In genomic region chr19:11446271-11446651, GRCh38 we compare ENCODE assay signal across 20 cellular contexts. TPM values are rescaled to one million over a fixed set of nuclear protein-coding genes. Genes with fewer than 3 reads are reported as not detected.
DNase-seq lines count a peak whose midpoint lies in the region; ATAC-seq and TF ChIP-seq lines count a peak whose summit lies in the region.
"Had no signal": no experiment of that assay in that cellular context is flagged by ENCODE, and none has a peak within 500 bp of the region (broad histone marks: within the 10 kb centered on the region; RNA-seq: fewer than 3 reads in every experiment).

No MANE protein-coding gene starts in this region.

- H3K27ac Mint-ChIP-seq in WTC11 (no peak overlapping the region), glutamatergic neuron (ENCODE audit: unreplicated experiment) (peak overlapping the region; percentile 87), nephron (peak overlapping the region in 2 of 3 experiments; percentile 41 to 66), Calu3 (ENCODE audit: unreplicated experiment) (no peak overlapping the region)
- H3K27ac Mint-ChIP-seq: CD4-positive, CD25-positive, alpha-beta regulatory T cell had no signal

- ATAC-seq in WTC11, result 0 out of 2 replicates have a peak, but pooled peaks have one; percentile 7
- no peak for ATAC-seq in foreskin keratinocyte

- POLR2A ChIA-PET in WTC11 (lab: Charles Lee), result interaction anchor here (0.8 to 1.4 kb wide), 3 partner anchors 25 to 65 kb away, joined by 3 to 4 read pairs (median 4); no protein-coding TSS in a partner anchor

- DNase-seq in NT2/D1 (ENCODE audit: low read depth, low spot score), result no peak
- DNase-seq in WTC11 (ENCODE audit: low spot score), result no peak
- no peak for DNase-seq in glutamatergic neuron
- no peak for DNase-seq in Calu3
- DNase-seq in stimulated activated CD4-positive, alpha-beta T cell treated with anti-CD3 and anti-CD28 coated beads, Interleukin-4, amount 100 ng/mL, for 4 hours, result no peak
- DNase-seq in activated CD8-positive, alpha-beta memory T cell treated with anti-CD3 and anti-CD28 coated beads for 24 hours, result no peak
- DNase-seq in foreskin keratinocyte, result no peak
- DNase-seq: DMS 273 treated with DMSO at 0.1 percent for 48 hours, NCI-H187, NCI-H446 treated with DMSO at 0.1 percent for 48 hours, NCI-H526 treated with DMSO at 0.1 percent for 48 hours had no signal

- H3K36me3 Mint-ChIP-seq in WTC11, result peaks cover 16% of the 10 kb centered on the region
- no peaks in the 10 kb centered on the region for H3K36me3 Mint-ChIP-seq in glutamatergic neuron (ENCODE audit: unreplicated experiment)
- peaks cover 21% of the 10 kb centered on the region for H3K36me3 Mint-ChIP-seq in nephron (ENCODE audit: low read depth)
- H3K36me3 Mint-ChIP-seq in Calu3 (ENCODE audit: insufficient read depth, unreplicated experiment), result peaks cover 21% of the 10 kb centered on the region

- H3K4me3 Mint-ChIP-seq in WTC11 (no peak overlapping the region), glutamatergic neuron (ENCODE audit: unreplicated experiment) (no peak overlapping the region), nephron (no peak overlapping the region), Calu3 (ENCODE audit: low read depth, unreplicated experiment) (no peak overlapping the region)
- H3K4me3 Mint-ChIP-seq: CD4-positive, CD25-positive, alpha-beta regulatory T cell had no signal

- intact Hi-C loops in Calu3 (cut with micrococcal nuclease; ENCODE audit: unreplicated experiment), result loop anchor here (10.0 kb wide), 1 partner anchor 151 kb away; the partner anchor contains the start of gene TSPAN16

- H3K4me1 ChIP-seq in NT2/D1 (ENCODE audit: insufficient read depth, insufficient read length), result peaks cover 17% of the 10 kb centered on the region
- H3K4me1 ChIP-seq in foreskin keratinocyte, result peaks cover 10% of the 10 kb centered on the region
- H3K4me1 ChIP-seq: HAP-1, SJCRH30 had no signal

- H3K27me3 Mint-ChIP-seq in WTC11 (ENCODE audit: low read depth), result no peaks in the 10 kb centered on the region; the same call in 1 of the 2 replicates
- peaks cover 2% of the 10 kb centered on the region for H3K27me3 Mint-ChIP-seq in glutamatergic neuron (ENCODE audit: unreplicated experiment)
- H3K27me3 Mint-ChIP-seq in nephron (ENCODE audit: low read depth), result no peaks in the 10 kb centered on the region
- no peaks in the 10 kb centered on the region for H3K27me3 Mint-ChIP-seq in Calu3 (ENCODE audit: unreplicated experiment)
- H3K27me3 Mint-ChIP-seq: CD4-positive, CD25-positive, alpha-beta regulatory T cell had no signal

- no peak overlapping the region for H3K4me3 ChIP-seq in NT2/D1 (ENCODE audit: insufficient read length, low read depth)
- H3K4me3 ChIP-seq: GM23248, HAP-1, MG63, SJCRH30 had no signal

- H3K9me3 Mint-ChIP-seq in WTC11 (no peaks in the 10 kb centered on the region), glutamatergic neuron (ENCODE audit: unreplicated experiment) (peaks cover 9% of the 10 kb centered on the region), nephron (no peaks in the 10 kb centered on the region), Calu3 (ENCODE audit: low read depth, unreplicated experiment) (no peaks in the 10 kb centered on the region)
- H3K9me3 Mint-ChIP-seq: CD4-positive, CD25-positive, alpha-beta regulatory T cell had no signal

- BruUV-seq in Calu3 (replicated peaks; lab: Mats Ljungman, UMichigan), result no TSS peak

- H3K4me1 Mint-ChIP-seq in WTC11 (peaks cover 7% of the 10 kb centered on the region; the same call in 1 of the 2 replicates), glutamatergic neuron (ENCODE audit: low read depth, unreplicated experiment) (peaks cover 6% of the 10 kb centered on the region), nephron (no peaks in the 10 kb centered on the region), Calu3 (ENCODE audit: low read depth, unreplicated experiment) (no peaks in the 10 kb centered on the region)

- CTCF ChIA-PET in WTC11 (lab: Charles Lee) (interaction anchor here (0.6 to 6.5 kb wide), 15 partner anchors 9 to 247 kb away, joined by 3 to 103 read pairs (median 5); partner anchors contain the start of genes EPOR, ODAD3, PRKCSH and RGL3), Calu3 (lab: Charles Lee) (no interaction called here)

- H3K27ac ChIP-seq in foreskin keratinocyte, result no peak overlapping the region
- H3K27ac ChIP-seq: GM23248, SJCRH30 had no signal

- H3K27me3 ChIP-seq in NT2/D1 (ENCODE audit: insufficient read depth, insufficient read length) (no peaks in the 10 kb centered on the region), foreskin keratinocyte (no peaks in the 10 kb centered on the region)
- H3K27me3 ChIP-seq: MG63, SJCRH30 had no signal

- TF ChIP-seq CTCF in WTC11 (IDR thresholded peaks at IDR 0.05) (no peak), glutamatergic neuron (IDR thresholded peaks at IDR 0.05; ENCODE audit: partially characterized antibody, unreplicated experiment) (no peak), nephron (IDR thresholded peaks at IDR 0.05; ENCODE audit: unreplicated experiment in 3 of 3) (no peak), Calu3 (IDR thresholded peaks at IDR 0.05; ENCODE audit: unreplicated experiment) (no peak), foreskin keratinocyte (conservative IDR thresholded peaks at IDR 0.05) (no peak)

- H3K9me3 ChIP-seq in NT2/D1 (ENCODE audit: insufficient read depth, low read length), result no peaks in the 10 kb centered on the region
- H3K9me3 ChIP-seq: HAP-1, MG63, SJCRH30 had no signal

- peaks cover 89% of the 10 kb centered on the region for H3K36me3 ChIP-seq in NT2/D1 (ENCODE audit: insufficient read depth, insufficient read length, low read length)

- H3K9ac ChIP-seq in NT2/D1 (ENCODE audit: insufficient read length, low read depth), result peak overlapping the region; percentile 10
- H3K9ac ChIP-seq: GM23248 had no signal

TF ChIP-seq in WTC11, 78 proteins besides CTCF, POLR2A, EP300 and RAD21:
- TF ChIP-seq ZBTB43 (CRISPR knock-in tag; IDR thresholded peaks at IDR 0.05) (no peak), TEAD1 (CRISPR knock-in tag; IDR thresholded peaks at IDR 0.05) (no peak), ZNF317 (CRISPR knock-in tag; IDR thresholded peaks at IDR 0.05; ENCODE audit: borderline replicate concordance, low read depth) (no peak)

RNA-seq across cellular contexts. Expression of gene PRKCSH, which starts 10.8 kb away (rescaled TPM):
- total RNA-seq in WTC11 (2021), result 396 to 405 TPM (median 402 TPM) in 3 replicates
- total RNA-seq in glutamatergic neuron (ENCODE audit: unreplicated experiment), result 276 TPM
- total RNA-seq in Calu3 (2022), result 298 and 318 TPM in 2 replicates
- 119 and 131 TPM in 2 replicates for total RNA-seq in foreskin keratinocyte
- polyA plus RNA-seq in foreskin keratinocyte, result 214 and 218 TPM in 2 replicates

RNA-seq across cellular contexts. Expression of gene ODAD3, which starts 11.3 kb away (rescaled TPM):
- total RNA-seq in WTC11 (2021), result 4.1 to 5.8 TPM (median 4.8 TPM) in 3 replicates
- 2.6 TPM for total RNA-seq in glutamatergic neuron (ENCODE audit: unreplicated experiment)
- total RNA-seq in Calu3 (2022), result not detected in 2 replicates
- total RNA-seq in foreskin keratinocyte, result 0.11 and 0.51 TPM in 2 replicates
- polyA plus RNA-seq in foreskin keratinocyte, result 0.31 and 0.42 TPM in 2 replicates
- total RNA-seq: CD4-positive, CD25-positive, alpha-beta regulatory T cell had no signal
- polyA plus RNA-seq: CD4-positive, CD25-positive, alpha-beta regulatory T cell had no signal

RNA-seq across cellular contexts. Expression of gene RGL3, which starts 27.1 kb away (rescaled TPM):
- total RNA-seq in WTC11 (2021) (69.0 to 88.3 TPM (median 86.0 TPM) in 3 replicates), glutamatergic neuron (ENCODE audit: unreplicated experiment) (0.66 TPM), Calu3 (2022) (83.1 and 84.1 TPM in 2 replicates), foreskin keratinocyte (not detected in 2 replicates)
- polyA plus RNA-seq in foreskin keratinocyte, result 0.09 TPM in 1 of 2 replicates, not detected in the other
- total RNA-seq: A673; CD4-positive, CD25-positive, alpha-beta regulatory T cell; G401; SJCRH30 had no signal
- polyA plus RNA-seq: CD4-positive, CD25-positive, alpha-beta regulatory T cell had no signal

RNA-seq across cellular contexts. Expression of gene ELAVL3, which starts 34.6 kb away (rescaled TPM):
- 1.4 to 3.0 TPM (median 1.6 TPM) in 3 replicates for total RNA-seq in WTC11 (2021)
- total RNA-seq in glutamatergic neuron (ENCODE audit: unreplicated experiment), result 633 TPM
- not detected in 2 replicates for total RNA-seq in Calu3 (2022)
- total RNA-seq in foreskin keratinocyte, result not detected in 2 replicates
- polyA plus RNA-seq in foreskin keratinocyte, result not detected in 2 replicates
- total RNA-seq: CD4-positive, CD25-positive, alpha-beta regulatory T cell; GM23248; SJCRH30 had no signal
- polyA plus RNA-seq: BJ; CD4-positive, CD25-positive, alpha-beta regulatory T cell; GM23248 had no signal

RNA-seq across cellular contexts. Expression of gene ZNF653, which starts 59.4 kb away (rescaled TPM):
- total RNA-seq in WTC11 (2021) (10.3 to 13.4 TPM (median 11.5 TPM) in 3 replicates), glutamatergic neuron (ENCODE audit: unreplicated experiment) (19.2 TPM), Calu3 (2022) (8.8 and 9.5 TPM in 2 replicates), foreskin keratinocyte (4.0 and 4.5 TPM in 2 replicates)
- 3.0 and 4.2 TPM in 2 replicates for polyA plus RNA-seq in foreskin keratinocyte

Comparison
In these comparisons a context has a peak if more than half of its experiments do, and no peak if none do; other contexts are left out.
1. H3K27ac Mint-ChIP-seq: peak in glutamatergic neuron (single experiment) and nephron (2 of 3); none in WTC11 (single experiment) and Calu3 (single experiment).
2. RNA of gene RGL3, which starts 27.1 kb away (total RNA-seq): 83.1 to 84.1 TPM in Calu3 and 69.0 to 88.3 TPM in WTC11; 0.66 TPM in glutamatergic neuron (single experiment) and not detected in foreskin keratinocyte; every median in the first group is over 10 times any median in the second.